1 cellular context compared by ENCODE assay signal in genomic region chr6:111291860-111292259, GRCh38.
TF ChIP-seq lines count a peak whose summit lies in the region.

No MANE protein-coding gene starts in this region.

TF ChIP-seq in SK-N-SH treated with all-trans-retinoic acid at 6 μM for 48 hours, 23 proteins besides CTCF, POLR2A, EP300 and RAD21 (continued from another document):
- no peak for TF ChIP-seq ISL1 (CRISPR knock-in tag; IDR thresholded peaks at IDR 0.05)
- no peak for TF ChIP-seq ARNTL (CRISPR knock-in tag; IDR thresholded peaks at IDR 0.05; ENCODE audit: borderline replicate concordance, low read depth)
- no peak for TF ChIP-seq ZC3H10 (CRISPR knock-in tag; IDR thresholded peaks at IDR 0.05)
